In the genomic region with DNA sequence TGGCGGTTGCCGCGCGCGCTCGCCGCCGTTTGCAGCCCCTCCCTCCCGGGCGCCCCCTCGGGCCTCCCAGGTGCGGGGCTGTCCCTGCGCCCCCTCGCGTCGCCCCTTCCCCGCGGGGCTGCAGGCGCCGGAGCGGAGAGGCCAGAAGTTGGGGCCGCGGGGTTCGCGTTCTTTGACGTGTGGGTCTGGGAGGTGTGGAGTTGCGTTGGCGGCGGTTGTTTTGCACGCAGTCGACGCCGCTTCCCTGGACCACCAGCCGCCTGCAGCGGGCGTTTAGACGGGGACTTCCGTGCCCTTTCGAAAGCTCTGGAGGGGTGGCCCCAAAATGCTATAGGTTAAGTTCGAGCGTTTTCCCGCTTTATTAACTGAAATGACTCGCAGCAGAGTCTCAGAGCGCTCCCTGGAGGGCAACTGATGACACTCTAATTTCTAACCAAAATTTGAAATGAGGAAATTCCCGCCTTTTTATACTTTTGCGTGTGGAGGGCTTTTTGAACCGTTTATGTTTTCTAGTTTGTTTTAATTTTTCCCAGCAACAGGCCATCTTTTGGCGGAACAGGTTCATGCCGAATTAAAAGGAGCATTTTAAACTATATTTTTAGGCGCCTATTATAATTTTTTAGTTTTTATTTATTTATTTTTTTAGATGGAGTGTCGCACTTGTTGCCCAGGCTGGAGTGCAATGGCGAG, we compare ENCODE assay signal across 1 cellular context.
A peak's percentile ranks its signal among the peaks of the same experiment; 100 is the strongest.
TF ChIP-seq lines count a peak whose summit lies in the region.

No MANE protein-coding gene starts in this region.

TF ChIP-seq in K562, 482 proteins besides CTCF, POLR2A, EP300 and RAD21 (continued from another document and continues in another):
- TF ChIP-seq, protein P1, sequence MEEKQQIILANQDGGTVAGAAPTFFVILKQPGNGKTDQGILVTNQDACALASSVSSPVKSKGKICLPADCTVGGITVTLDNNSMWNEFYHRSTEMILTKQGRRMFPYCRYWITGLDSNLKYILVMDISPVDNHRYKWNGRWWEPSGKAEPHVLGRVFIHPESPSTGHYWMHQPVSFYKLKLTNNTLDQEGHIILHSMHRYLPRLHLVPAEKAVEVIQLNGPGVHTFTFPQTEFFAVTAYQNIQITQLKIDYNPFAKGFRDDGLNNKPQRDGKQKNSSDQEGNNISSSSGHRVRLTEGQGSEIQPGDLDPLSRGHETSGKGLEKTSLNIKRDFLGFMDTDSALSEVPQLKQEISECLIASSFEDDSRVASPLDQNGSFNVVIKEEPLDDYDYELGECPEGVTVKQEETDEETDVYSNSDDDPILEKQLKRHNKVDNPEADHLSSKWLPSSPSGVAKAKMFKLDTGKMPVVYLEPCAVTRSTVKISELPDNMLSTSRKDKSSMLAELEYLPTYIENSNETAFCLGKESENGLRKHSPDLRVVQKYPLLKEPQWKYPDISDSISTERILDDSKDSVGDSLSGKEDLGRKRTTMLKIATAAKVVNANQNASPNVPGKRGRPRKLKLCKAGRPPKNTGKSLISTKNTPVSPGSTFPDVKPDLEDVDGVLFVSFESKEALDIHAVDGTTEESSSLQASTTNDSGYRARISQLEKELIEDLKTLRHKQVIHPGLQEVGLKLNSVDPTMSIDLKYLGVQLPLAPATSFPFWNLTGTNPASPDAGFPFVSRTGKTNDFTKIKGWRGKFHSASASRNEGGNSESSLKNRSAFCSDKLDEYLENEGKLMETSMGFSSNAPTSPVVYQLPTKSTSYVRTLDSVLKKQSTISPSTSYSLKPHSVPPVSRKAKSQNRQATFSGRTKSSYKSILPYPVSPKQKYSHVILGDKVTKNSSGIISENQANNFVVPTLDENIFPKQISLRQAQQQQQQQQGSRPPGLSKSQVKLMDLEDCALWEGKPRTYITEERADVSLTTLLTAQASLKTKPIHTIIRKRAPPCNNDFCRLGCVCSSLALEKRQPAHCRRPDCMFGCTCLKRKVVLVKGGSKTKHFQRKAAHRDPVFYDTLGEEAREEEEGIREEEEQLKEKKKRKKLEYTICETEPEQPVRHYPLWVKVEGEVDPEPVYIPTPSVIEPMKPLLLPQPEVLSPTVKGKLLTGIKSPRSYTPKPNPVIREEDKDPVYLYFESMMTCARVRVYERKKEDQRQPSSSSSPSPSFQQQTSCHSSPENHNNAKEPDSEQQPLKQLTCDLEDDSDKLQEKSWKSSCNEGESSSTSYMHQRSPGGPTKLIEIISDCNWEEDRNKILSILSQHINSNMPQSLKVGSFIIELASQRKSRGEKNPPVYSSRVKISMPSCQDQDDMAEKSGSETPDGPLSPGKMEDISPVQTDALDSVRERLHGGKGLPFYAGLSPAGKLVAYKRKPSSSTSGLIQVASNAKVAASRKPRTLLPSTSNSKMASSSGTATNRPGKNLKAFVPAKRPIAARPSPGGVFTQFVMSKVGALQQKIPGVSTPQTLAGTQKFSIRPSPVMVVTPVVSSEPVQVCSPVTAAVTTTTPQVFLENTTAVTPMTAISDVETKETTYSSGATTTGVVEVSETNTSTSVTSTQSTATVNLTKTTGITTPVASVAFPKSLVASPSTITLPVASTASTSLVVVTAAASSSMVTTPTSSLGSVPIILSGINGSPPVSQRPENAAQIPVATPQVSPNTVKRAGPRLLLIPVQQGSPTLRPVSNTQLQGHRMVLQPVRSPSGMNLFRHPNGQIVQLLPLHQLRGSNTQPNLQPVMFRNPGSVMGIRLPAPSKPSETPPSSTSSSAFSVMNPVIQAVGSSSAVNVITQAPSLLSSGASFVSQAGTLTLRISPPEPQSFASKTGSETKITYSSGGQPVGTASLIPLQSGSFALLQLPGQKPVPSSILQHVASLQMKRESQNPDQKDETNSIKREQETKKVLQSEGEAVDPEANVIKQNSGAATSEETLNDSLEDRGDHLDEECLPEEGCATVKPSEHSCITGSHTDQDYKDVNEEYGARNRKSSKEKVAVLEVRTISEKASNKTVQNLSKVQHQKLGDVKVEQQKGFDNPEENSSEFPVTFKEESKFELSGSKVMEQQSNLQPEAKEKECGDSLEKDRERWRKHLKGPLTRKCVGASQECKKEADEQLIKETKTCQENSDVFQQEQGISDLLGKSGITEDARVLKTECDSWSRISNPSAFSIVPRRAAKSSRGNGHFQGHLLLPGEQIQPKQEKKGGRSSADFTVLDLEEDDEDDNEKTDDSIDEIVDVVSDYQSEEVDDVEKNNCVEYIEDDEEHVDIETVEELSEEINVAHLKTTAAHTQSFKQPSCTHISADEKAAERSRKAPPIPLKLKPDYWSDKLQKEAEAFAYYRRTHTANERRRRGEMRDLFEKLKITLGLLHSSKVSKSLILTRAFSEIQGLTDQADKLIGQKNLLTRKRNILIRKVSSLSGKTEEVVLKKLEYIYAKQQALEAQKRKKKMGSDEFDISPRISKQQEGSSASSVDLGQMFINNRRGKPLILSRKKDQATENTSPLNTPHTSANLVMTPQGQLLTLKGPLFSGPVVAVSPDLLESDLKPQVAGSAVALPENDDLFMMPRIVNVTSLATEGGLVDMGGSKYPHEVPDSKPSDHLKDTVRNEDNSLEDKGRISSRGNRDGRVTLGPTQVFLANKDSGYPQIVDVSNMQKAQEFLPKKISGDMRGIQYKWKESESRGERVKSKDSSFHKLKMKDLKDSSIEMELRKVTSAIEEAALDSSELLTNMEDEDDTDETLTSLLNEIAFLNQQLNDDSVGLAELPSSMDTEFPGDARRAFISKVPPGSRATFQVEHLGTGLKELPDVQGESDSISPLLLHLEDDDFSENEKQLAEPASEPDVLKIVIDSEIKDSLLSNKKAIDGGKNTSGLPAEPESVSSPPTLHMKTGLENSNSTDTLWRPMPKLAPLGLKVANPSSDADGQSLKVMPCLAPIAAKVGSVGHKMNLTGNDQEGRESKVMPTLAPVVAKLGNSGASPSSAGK (IDR thresholded peaks at IDR 0.05) = peak; percentile 93
- TF ChIP-seq MEF2A (IDR thresholded peaks at IDR 0.05; ENCODE audit: control insufficient read depth, low read depth, low read length) (no peak), ZNF175 (CRISPR knock-in tag; IDR thresholded peaks at IDR 0.05; ENCODE audit: low read depth) (no peak), GATAD2B (IDR thresholded peaks at IDR 0.05; ENCODE audit: borderline replicate concordance) (peak; percentile 87), POLR2G (IDR thresholded peaks at IDR 0.05; ENCODE audit: low read depth, low read length) (peak; percentile 11; the same call in 1 of the 2 replicates), HINFP (tag; conservative IDR thresholded peaks at IDR 0.05; ENCODE audit: low read depth) (no peak), MTA3 (IDR thresholded peaks at IDR 0.05; ENCODE audit: borderline replicate concordance) (peak; percentile 22; the same call in 1 of the 2 replicates), ZNF282 (CRISPR knock-in tag; IDR thresholded peaks at IDR 0.05) (no peak), RUNX1 (IDR thresholded peaks at IDR 0.05; ENCODE audit: low read depth) (no peak), MTF1 (CRISPR knock-in tag; IDR thresholded peaks at IDR 0.05; ENCODE audit: borderline replicate concordance) (no peak), ZNF76 (CRISPR knock-in tag; IDR thresholded peaks at IDR 0.05; ENCODE audit: borderline replicate concordance) (no peak), BDP1 (IDR thresholded peaks at IDR 0.05; ENCODE audit: insufficient read depth, insufficient read length) (no peak), ZNF778 (CRISPR knock-in tag; IDR thresholded peaks at IDR 0.05) (no peak), MAZ (CRISPR knock-in tag; conservative IDR thresholded peaks at IDR 0.05 in 1 of 2, IDR thresholded peaks at IDR 0.05 in 1 of 2) (peak; percentile 39 to 79; a peak in 2 of 4 replicates), L3MBTL2 (IDR thresholded peaks at IDR 0.05) (peak; percentile 97), ELK3 (CRISPR knock-in tag; IDR thresholded peaks at IDR 0.05) (no peak), HDAC3 (IDR thresholded peaks at IDR 0.05; ENCODE audit: borderline replicate concordance, partially characterized antibody) (no peak), NCOA6 (IDR thresholded peaks at IDR 0.05) (peak; percentile 83; the same call in 1 of the 2 replicates), TCFL5 (CRISPR knock-in tag; conservative IDR thresholded peaks at IDR 0.05) (no peak)
- TF ChIP-seq, protein P2, sequence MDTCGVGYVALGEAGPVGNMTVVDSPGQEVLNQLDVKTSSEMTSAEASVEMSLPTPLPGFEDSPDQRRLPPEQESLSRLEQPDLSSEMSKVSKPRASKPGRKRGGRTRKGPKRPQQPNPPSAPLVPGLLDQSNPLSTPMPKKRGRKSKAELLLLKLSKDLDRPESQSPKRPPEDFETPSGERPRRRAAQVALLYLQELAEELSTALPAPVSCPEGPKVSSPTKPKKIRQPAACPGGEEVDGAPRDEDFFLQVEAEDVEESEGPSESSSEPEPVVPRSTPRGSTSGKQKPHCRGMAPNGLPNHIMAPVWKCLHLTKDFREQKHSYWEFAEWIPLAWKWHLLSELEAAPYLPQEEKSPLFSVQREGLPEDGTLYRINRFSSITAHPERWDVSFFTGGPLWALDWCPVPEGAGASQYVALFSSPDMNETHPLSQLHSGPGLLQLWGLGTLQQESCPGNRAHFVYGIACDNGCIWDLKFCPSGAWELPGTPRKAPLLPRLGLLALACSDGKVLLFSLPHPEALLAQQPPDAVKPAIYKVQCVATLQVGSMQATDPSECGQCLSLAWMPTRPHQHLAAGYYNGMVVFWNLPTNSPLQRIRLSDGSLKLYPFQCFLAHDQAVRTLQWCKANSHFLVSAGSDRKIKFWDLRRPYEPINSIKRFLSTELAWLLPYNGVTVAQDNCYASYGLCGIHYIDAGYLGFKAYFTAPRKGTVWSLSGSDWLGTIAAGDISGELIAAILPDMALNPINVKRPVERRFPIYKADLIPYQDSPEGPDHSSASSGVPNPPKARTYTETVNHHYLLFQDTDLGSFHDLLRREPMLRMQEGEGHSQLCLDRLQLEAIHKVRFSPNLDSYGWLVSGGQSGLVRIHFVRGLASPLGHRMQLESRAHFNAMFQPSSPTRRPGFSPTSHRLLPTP (IDR thresholded peaks at IDR 0.05; ENCODE audit: borderline replicate concordance, extremely low read depth, insufficient read length) = no peak
- TF ChIP-seq, protein P3, sequence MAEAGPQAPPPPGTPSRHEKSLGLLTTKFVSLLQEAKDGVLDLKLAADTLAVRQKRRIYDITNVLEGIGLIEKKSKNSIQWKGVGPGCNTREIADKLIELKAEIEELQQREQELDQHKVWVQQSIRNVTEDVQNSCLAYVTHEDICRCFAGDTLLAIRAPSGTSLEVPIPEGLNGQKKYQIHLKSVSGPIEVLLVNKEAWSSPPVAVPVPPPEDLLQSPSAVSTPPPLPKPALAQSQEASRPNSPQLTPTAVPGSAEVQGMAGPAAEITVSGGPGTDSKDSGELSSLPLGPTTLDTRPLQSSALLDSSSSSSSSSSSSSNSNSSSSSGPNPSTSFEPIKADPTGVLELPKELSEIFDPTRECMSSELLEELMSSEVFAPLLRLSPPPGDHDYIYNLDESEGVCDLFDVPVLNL (CRISPR knock-in tag; IDR thresholded peaks at IDR 0.05; ENCODE audit: low read depth) = peak; percentile 86; the same call in 1 of the 2 replicates
- TF ChIP-seq, protein P4, sequence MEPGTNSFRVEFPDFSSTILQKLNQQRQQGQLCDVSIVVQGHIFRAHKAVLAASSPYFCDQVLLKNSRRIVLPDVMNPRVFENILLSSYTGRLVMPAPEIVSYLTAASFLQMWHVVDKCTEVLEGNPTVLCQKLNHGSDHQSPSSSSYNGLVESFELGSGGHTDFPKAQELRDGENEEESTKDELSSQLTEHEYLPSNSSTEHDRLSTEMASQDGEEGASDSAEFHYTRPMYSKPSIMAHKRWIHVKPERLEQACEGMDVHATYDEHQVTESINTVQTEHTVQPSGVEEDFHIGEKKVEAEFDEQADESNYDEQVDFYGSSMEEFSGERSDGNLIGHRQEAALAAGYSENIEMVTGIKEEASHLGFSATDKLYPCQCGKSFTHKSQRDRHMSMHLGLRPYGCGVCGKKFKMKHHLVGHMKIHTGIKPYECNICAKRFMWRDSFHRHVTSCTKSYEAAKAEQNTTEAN (CRISPR knock-in tag; IDR thresholded peaks at IDR 0.05) = 0 out of 2 replicates have a peak, but pooled peaks have one; percentile 28
- TF ChIP-seq, protein P5, sequence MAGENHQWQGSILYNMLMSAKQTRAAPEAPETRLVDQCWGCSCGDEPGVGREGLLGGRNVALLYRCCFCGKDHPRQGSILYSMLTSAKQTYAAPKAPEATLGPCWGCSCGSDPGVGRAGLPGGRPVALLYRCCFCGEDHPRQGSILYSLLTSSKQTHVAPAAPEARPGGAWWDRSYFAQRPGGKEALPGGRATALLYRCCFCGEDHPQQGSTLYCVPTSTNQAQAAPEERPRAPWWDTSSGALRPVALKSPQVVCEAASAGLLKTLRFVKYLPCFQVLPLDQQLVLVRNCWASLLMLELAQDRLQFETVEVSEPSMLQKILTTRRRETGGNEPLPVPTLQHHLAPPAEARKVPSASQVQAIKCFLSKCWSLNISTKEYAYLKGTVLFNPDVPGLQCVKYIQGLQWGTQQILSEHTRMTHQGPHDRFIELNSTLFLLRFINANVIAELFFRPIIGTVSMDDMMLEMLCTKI (IDR thresholded peaks at IDR 0.05; ENCODE audit: partially characterized antibody) = no peak
